ENCODE assay signal across 1 cellular context in genomic region chr20:58700121-58700780, GRCh38.
A peak's percentile ranks its signal among the peaks of the same experiment; 100 is the strongest.
TF ChIP-seq lines count a peak whose summit lies in the region.

No MANE protein-coding gene starts in this region.

TF ChIP-seq in GM12878, 131 proteins besides CTCF, POLR2A, EP300 and RAD21 (continued from another document):
- no peak for TF ChIP-seq FOXM1 (IDR thresholded peaks at IDR 0.05; ENCODE audit: low read depth, low read length)
- TF ChIP-seq FOXK2 (IDR thresholded peaks at IDR 0.05), result no peak
- no peak for TF ChIP-seq ETV6 (conservative IDR thresholded peaks at IDR 0.05 in 1 of 2, IDR thresholded peaks at IDR 0.05 in 1 of 2; ENCODE audit: borderline replicate concordance in 1 of 2, low read depth in 1 of 2)
- peak; percentile 69 for TF ChIP-seq BCL3 (IDR thresholded peaks at IDR 0.05; ENCODE audit: borderline replicate concordance, insufficient read depth, low read depth, low read length, poor library complexity, severe bottlenecking)
- no peak for TF ChIP-seq SIN3A (IDR thresholded peaks at IDR 0.05; ENCODE audit: low read depth, low read length)
- TF ChIP-seq HSF1 (IDR thresholded peaks at IDR 0.05; ENCODE audit: low read depth, low read length), result no peak
- TF ChIP-seq MYB (IDR thresholded peaks at IDR 0.05; ENCODE audit: borderline replicate concordance, low read depth, low read length), result no peak
- no peak for TF ChIP-seq REST (IDR thresholded peaks at IDR 0.05; ENCODE audit: low read depth, low read length)
- TF ChIP-seq ASH2L (IDR thresholded peaks at IDR 0.05; ENCODE audit: borderline replicate concordance, low read depth), result no peak
- no peak for TF ChIP-seq ZBTB11 (CRISPR knock-in tag; IDR thresholded peaks at IDR 0.05)
- TF ChIP-seq CHD4 (IDR thresholded peaks at IDR 0.05), result no peak
- no peak for TF ChIP-seq PBX3 (IDR thresholded peaks at IDR 0.05; ENCODE audit: insufficient replicate concordance, low read depth, low read length)
- no peak for TF ChIP-seq RELB (IDR thresholded peaks at IDR 0.05; ENCODE audit: low read depth)
- no peak for TF ChIP-seq NFIC (IDR thresholded peaks at IDR 0.05; ENCODE audit: low read depth, low read length)
- 0 out of 2 replicates have a peak, but pooled peaks have one; percentile 27 for TF ChIP-seq TCF3 (IDR thresholded peaks at IDR 0.05; ENCODE audit: borderline replicate concordance, insufficient read depth, low read depth, low read length)
- TF ChIP-seq BRCA1 (IDR thresholded peaks at IDR 0.05; ENCODE audit: low read depth, low read length), result no peak
- no peak for TF ChIP-seq MXI1 (IDR thresholded peaks at IDR 0.05; ENCODE audit: low read depth, low read length)
